1 cellular context compared by ENCODE assay signal in genomic region chr4:76733380-76733779, GRCh38.
TF ChIP-seq lines count a peak whose summit lies in the region.

No MANE protein-coding gene starts in this region.

TF ChIP-seq in HEK293, 187 proteins besides CTCF, POLR2A, EP300 and RAD21 (continued from another document):
- peak; percentile 86; the same call in 1 of the 2 replicates for TF ChIP-seq SCRT1 (tag by site-specific recombination; IDR thresholded peaks at IDR 0.05; ENCODE audit: borderline replicate concordance)
- no peak for TF ChIP-seq ZNF292 (tag by site-specific recombination; IDR thresholded peaks at IDR 0.05; ENCODE audit: borderline replicate concordance, low read depth)
- no peak for TF ChIP-seq ZNF768 (tag by site-specific recombination; IDR thresholded peaks at IDR 0.05)
- TF ChIP-seq ZEB2 (tag by site-specific recombination; IDR thresholded peaks at IDR 0.05): no peak
- no peak for TF ChIP-seq KLF16 (tag by site-specific recombination; IDR thresholded peaks at IDR 0.05)
- TF ChIP-seq ZNF488 (tag by site-specific recombination; IDR thresholded peaks at IDR 0.05): no peak
- peak; percentile 93 for TF ChIP-seq SCRT2 (tag by site-specific recombination; IDR thresholded peaks at IDR 0.05)
- TF ChIP-seq ZNF354C (tag by site-specific recombination; IDR thresholded peaks at IDR 0.05; ENCODE audit: borderline replicate concordance, low read depth): no peak
- TF ChIP-seq ZNF654 (tag by site-specific recombination; IDR thresholded peaks at IDR 0.05; ENCODE audit: low read depth): peak; percentile 27; the same call in 1 of the 2 replicates
- TF ChIP-seq ZNF350 (tag by site-specific recombination; IDR thresholded peaks at IDR 0.05): no peak
- no peak for TF ChIP-seq ZNF362 (tag by site-specific recombination; IDR thresholded peaks at IDR 0.05)
- no peak for TF ChIP-seq ZNF747 (tag by site-specific recombination; IDR thresholded peaks at IDR 0.05)
- TF ChIP-seq ZNF404 (tag by site-specific recombination; IDR thresholded peaks at IDR 0.05): no peak
- TF ChIP-seq TCF7L2 (IDR thresholded peaks at IDR 0.05; ENCODE audit: borderline replicate concordance, low read depth, low read length): no peak
- no peak for TF ChIP-seq ZNF112 (tag by site-specific recombination; IDR thresholded peaks at IDR 0.05)
- TF ChIP-seq YY2 (tag by site-specific recombination; IDR thresholded peaks at IDR 0.05): no peak
- no peak for TF ChIP-seq ZNF677 (tag by site-specific recombination; IDR thresholded peaks at IDR 0.05)
- no peak for TF ChIP-seq ZNF426 (tag by site-specific recombination; IDR thresholded peaks at IDR 0.05)
- no peak for TF ChIP-seq ZNF658 (tag by site-specific recombination; IDR thresholded peaks at IDR 0.05)
- 0 out of 2 replicates have a peak, but pooled peaks have one; percentile 11 for TF ChIP-seq GLIS1 (tag by site-specific recombination; IDR thresholded peaks at IDR 0.05)
- TF ChIP-seq ZNF48 (tag by site-specific recombination; IDR thresholded peaks at IDR 0.05): no peak
- no peak for TF ChIP-seq ZBTB21 (tag by site-specific recombination; IDR thresholded peaks at IDR 0.05)
- TF ChIP-seq ZNF223 (tag by site-specific recombination; IDR thresholded peaks at IDR 0.05): no peak
